ENCODE assay signal across 17 cellular contexts in the genomic region with DNA sequence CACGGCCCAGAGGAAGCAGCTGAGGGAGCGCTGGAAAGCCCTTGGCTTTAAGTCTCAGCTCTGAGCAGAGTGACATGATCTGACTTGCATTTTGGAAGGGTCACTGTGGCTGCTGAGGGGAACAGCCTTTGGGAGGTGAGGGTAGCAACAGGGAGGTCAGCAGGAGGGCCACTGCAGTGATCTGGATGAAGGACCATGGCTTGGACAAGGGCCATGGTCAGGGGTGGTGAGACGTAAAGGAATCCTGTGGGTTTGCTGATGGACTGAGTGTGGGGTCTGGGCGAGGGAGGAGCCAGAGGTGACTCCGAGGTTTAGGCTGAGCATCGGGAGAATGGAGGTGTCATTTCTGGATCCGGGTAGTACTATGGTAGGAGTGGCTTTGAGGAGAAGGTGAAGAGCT. TPM values are rescaled to one million over a fixed set of nuclear protein-coding genes. Genes with fewer than 3 reads are reported as not detected.
DNase-seq lines count a peak whose midpoint lies in the region; ATAC-seq and TF ChIP-seq lines count a peak whose summit lies in the region.
"Had no signal": no experiment of that assay in that cellular context is flagged by ENCODE, and none has a peak within 500 bp of the region (broad histone marks: within the 10 kb centered on the region; RNA-seq: fewer than 3 reads in every experiment).

No MANE protein-coding gene starts in this region.

- no peaks in the 10 kb centered on the region for H3K9me3 Mint-ChIP-seq in stimulated activated naive CD8-positive, alpha-beta T cell treated with anti-CD3 and anti-CD28 coated beads, Interleukin-15, Interleukin-2, amounts not matched to agents 100 ng/mL and 50 ng/mL, for 24 hours
- no peaks in the 10 kb centered on the region for H3K9me3 Mint-ChIP-seq in activated T-helper 17 cell treated with anti-CD3 and anti-CD28 coated beads, Interleukin-2, amount 50 U/mL, for 72 hours
- H3K9me3 Mint-ChIP-seq in mesothelial cell of epicardium, result no peaks in the 10 kb centered on the region
- H3K9me3 Mint-ChIP-seq: dendritic cell treated with granulocyte-macrophage colony-stimulating factor and Interleukin-4, amounts not matched to agents 40 ng/mL and 50 ng/mL, for 4 days; T-helper 1 cell treated with Interleukin-12 subunit alpha and Interleukin-12 subunit beta and Interleukin-4 antibody, amounts not matched to agents 30 μg/mL and 1 μg/mL, for 36 hours had no signal

- H3K27ac ChIP-seq in brain microvascular endothelial cell, result no peak overlapping the region
- H3K27ac ChIP-seq: right lobe of liver, thoracic aorta had no signal

- no peak overlapping the region for H3K4me3 Mint-ChIP-seq in stimulated activated naive CD8-positive, alpha-beta T cell treated with anti-CD3 and anti-CD28 coated beads, Interleukin-15, Interleukin-2, amounts not matched to agents 100 ng/mL and 50 ng/mL, for 24 hours
- H3K4me3 Mint-ChIP-seq in activated T-helper 17 cell treated with anti-CD3 and anti-CD28 coated beads, Interleukin-2, amount 50 U/mL, for 72 hours, result no peak overlapping the region
- H3K4me3 Mint-ChIP-seq in mesothelial cell of epicardium, result no peak overlapping the region
- H3K4me3 Mint-ChIP-seq: dendritic cell treated with granulocyte-macrophage colony-stimulating factor and Interleukin-4, amounts not matched to agents 40 ng/mL and 50 ng/mL, for 4 days; T-helper 1 cell treated with Interleukin-12 subunit alpha and Interleukin-12 subunit beta and Interleukin-4 antibody, amounts not matched to agents 30 μg/mL and 1 μg/mL, for 36 hours had no signal

- no peak overlapping the region for H3K4me3 ChIP-seq in brain microvascular endothelial cell (ENCODE audit: low read depth, low read length)
- H3K4me3 ChIP-seq: right lobe of liver, thoracic aorta had no signal

- TF ChIP-seq CTCF in mesothelial cell of epicardium (IDR thresholded peaks at IDR 0.05; ENCODE audit: unreplicated experiment) (no peak), brain microvascular endothelial cell (IDR thresholded peaks at IDR 0.05; ENCODE audit: low read depth, low read length, missing control alignments) (no peak)

- H3K4me1 Mint-ChIP-seq in stimulated activated naive CD8-positive, alpha-beta T cell treated with anti-CD3 and anti-CD28 coated beads, Interleukin-15, Interleukin-2, amounts not matched to agents 100 ng/mL and 50 ng/mL, for 24 hours (ENCODE audit: low read depth), result peaks cover 57% of the 10 kb centered on the region
- peaks cover 26% of the 10 kb centered on the region for H3K4me1 Mint-ChIP-seq in activated T-helper 17 cell treated with anti-CD3 and anti-CD28 coated beads, Interleukin-2, amount 50 U/mL, for 72 hours
- peaks cover 8% of the 10 kb centered on the region for H3K4me1 Mint-ChIP-seq in mesothelial cell of epicardium

- H3K27me3 Mint-ChIP-seq in stimulated activated naive CD8-positive, alpha-beta T cell treated with anti-CD3 and anti-CD28 coated beads, Interleukin-15, Interleukin-2, amounts not matched to agents 100 ng/mL and 50 ng/mL, for 24 hours, result no peaks in the 10 kb centered on the region
- H3K27me3 Mint-ChIP-seq in activated T-helper 17 cell treated with anti-CD3 and anti-CD28 coated beads, Interleukin-2, amount 50 U/mL, for 72 hours, result no peaks in the 10 kb centered on the region
- H3K27me3 Mint-ChIP-seq in mesothelial cell of epicardium (ENCODE audit: low read depth), result no peaks in the 10 kb centered on the region
- H3K27me3 Mint-ChIP-seq: dendritic cell treated with granulocyte-macrophage colony-stimulating factor and Interleukin-4, amounts not matched to agents 40 ng/mL and 50 ng/mL, for 4 days had no signal

- in situ Hi-C loops in brain microvascular endothelial cell (cut with HindIII; ENCODE audit: low pct_ligation_motif_present, low sequenced_read_pairs), result no loop called here

- DNase-seq in stimulated activated naive CD8-positive, alpha-beta T cell treated with anti-CD3 and anti-CD28 coated beads, Interleukin-15, Interleukin-2, amounts not matched to agents 100 U/mL and 50 U/mL, for 24 hours, result no peak
- DNase-seq in mesothelial cell of epicardium (ENCODE audit: low spot score in 2 of 2, unreplicated experiment in 2 of 2) (no peak), EL (no peak), NCI-H69 (lab: John Stamatoyannopoulos, UW) (no peak), brain microvascular endothelial cell (no peak)
- DNase-seq: activated CD4-positive, CD25-positive, alpha-beta regulatory T cell; NCI-H1694 treated with DMSO at 0.1 percent for 48 hours; NCI-H345; NK-92 treated with Interleukin-12 subunit alpha and Interleukin-12 subunit beta, amount 100 ng/mL, for 24 hours had no signal

- H3K27me3 ChIP-seq in brain microvascular endothelial cell (replicated peaks), result no peaks in the 10 kb centered on the region
- H3K27me3 ChIP-seq: right lobe of liver had no signal

- H3K36me3 Mint-ChIP-seq in stimulated activated naive CD8-positive, alpha-beta T cell treated with anti-CD3 and anti-CD28 coated beads, Interleukin-15, Interleukin-2, amounts not matched to agents 100 ng/mL and 50 ng/mL, for 24 hours (ENCODE audit: low read depth), result peaks cover 28% of the 10 kb centered on the region
- H3K36me3 Mint-ChIP-seq in activated T-helper 17 cell treated with anti-CD3 and anti-CD28 coated beads, Interleukin-2, amount 50 U/mL, for 72 hours (ENCODE audit: low read depth), result peaks cover 54% of the 10 kb centered on the region
- H3K36me3 Mint-ChIP-seq in mesothelial cell of epicardium, result peaks cover 34% of the 10 kb centered on the region

- peaks cover 69% of the 10 kb centered on the region for H3K36me3 ChIP-seq in brain microvascular endothelial cell (replicated peaks)

- peak overlapping the region; percentile 9 for H3K27ac Mint-ChIP-seq in stimulated activated naive CD8-positive, alpha-beta T cell treated with anti-CD3 and anti-CD28 coated beads, Interleukin-15, Interleukin-2, amounts not matched to agents 100 ng/mL and 50 ng/mL, for 24 hours
- peak overlapping the region; percentile 37 for H3K27ac Mint-ChIP-seq in activated T-helper 17 cell treated with anti-CD3 and anti-CD28 coated beads, Interleukin-2, amount 50 U/mL, for 72 hours
- H3K27ac Mint-ChIP-seq in mesothelial cell of epicardium, result peak overlapping the region; percentile 19
- H3K27ac Mint-ChIP-seq: T-helper 1 cell treated with Interleukin-12 subunit alpha and Interleukin-12 subunit beta and Interleukin-4 antibody, amounts not matched to agents 30 μg/mL and 1 μg/mL, for 36 hours had no signal

- ATAC-seq in stimulated activated naive CD8-positive, alpha-beta T cell treated with anti-CD3 and anti-CD28 coated beads, Interleukin-15, Interleukin-2, amounts not matched to agents 100 U/mL and 50 U/mL, for 24 hours, result no peak
- no peak for ATAC-seq in activated T-helper 17 cell treated with anti-CD3 and anti-CD28 coated beads, Interleukin-2, amount 50 U/mL, for 72 hours (replicated peaks)
- no peak for ATAC-seq in HG03521 (IDR thresholded peaks at IDR 0.05; ENCODE audit: unreplicated experiment)
- ATAC-seq: esophagus mucosa, right lobe of liver had no signal

RNA-seq across cellular contexts. Expression of a gene that starts 33.3 kb away (rescaled TPM):
- 10 to 100 TPM; 39.7 to 41.8 TPM for total RNA-seq in activated T-helper 17 cell treated with anti-CD3 and anti-CD28 coated beads, Interleukin-2, amount 50 U/mL, for 72 hours
- total RNA-seq in mesothelial cell of epicardium, result 93.4 to 101 TPM (median 100 TPM) in 3 replicates

RNA-seq across cellular contexts. Expression of a gene that starts 57.4 kb away (rescaled TPM):
- 100 to 1,000 TPM in 1 of 2 donors, 10 to 100 TPM in 1; 94.6 to 157 TPM for total RNA-seq in activated T-helper 17 cell treated with anti-CD3 and anti-CD28 coated beads, Interleukin-2, amount 50 U/mL, for 72 hours
- total RNA-seq in mesothelial cell of epicardium, result 73.4 to 77.8 TPM (median 77.7 TPM) in 3 replicates
